3 cellular contexts compared by ENCODE assay signal in genomic region chr20:17959257-17959627, GRCh38.
TF ChIP-seq lines count a peak whose summit lies in the region.

No MANE protein-coding gene starts in this region.

TF ChIP-seq in SK-N-SH, 30 proteins besides CTCF, POLR2A, EP300 and RAD21:
- TF ChIP-seq GABPA (IDR thresholded peaks at IDR 0.05; ENCODE audit: low read depth) (no peak), FOXM1 (IDR thresholded peaks at IDR 0.05; ENCODE audit: low read depth) (no peak), SIN3A (IDR thresholded peaks at IDR 0.05; ENCODE audit: borderline replicate concordance, low read depth, low read length) (no peak), FOXJ3 (CRISPR knock-in tag; IDR thresholded peaks at IDR 0.05) (no peak), MXI1 (IDR thresholded peaks at IDR 0.05; ENCODE audit: low read depth, low read length) (no peak), RXRA (IDR thresholded peaks at IDR 0.05; ENCODE audit: borderline replicate concordance, low read depth) (no peak), TAF1 (IDR thresholded peaks at IDR 0.05; ENCODE audit: borderline replicate concordance, low read depth, low read length) (no peak), RCOR1 (IDR thresholded peaks at IDR 0.05; ENCODE audit: low read length) (no peak), FOSL2 (IDR thresholded peaks at IDR 0.05; ENCODE audit: borderline replicate concordance, low read depth) (no peak), GATA2 (CRISPR knock-in tag; IDR thresholded peaks at IDR 0.05) (no peak), YY1 (IDR thresholded peaks at IDR 0.05; ENCODE audit: low read depth) (no peak)

TF ChIP-seq in SK-N-SH treated with all-trans-retinoic acid at 6 μM for 48 hours, 23 proteins besides CTCF, POLR2A, EP300 and RAD21:
- no peak for TF ChIP-seq GLIS3 (CRISPR knock-in tag; IDR thresholded peaks at IDR 0.05)
- no peak for TF ChIP-seq PPARA (CRISPR knock-in tag; IDR thresholded peaks at IDR 0.05; ENCODE audit: borderline replicate concordance)
- TF ChIP-seq BACH2 (CRISPR knock-in tag; IDR thresholded peaks at IDR 0.05; ENCODE audit: borderline replicate concordance) = no peak
- TF ChIP-seq, protein P1, sequence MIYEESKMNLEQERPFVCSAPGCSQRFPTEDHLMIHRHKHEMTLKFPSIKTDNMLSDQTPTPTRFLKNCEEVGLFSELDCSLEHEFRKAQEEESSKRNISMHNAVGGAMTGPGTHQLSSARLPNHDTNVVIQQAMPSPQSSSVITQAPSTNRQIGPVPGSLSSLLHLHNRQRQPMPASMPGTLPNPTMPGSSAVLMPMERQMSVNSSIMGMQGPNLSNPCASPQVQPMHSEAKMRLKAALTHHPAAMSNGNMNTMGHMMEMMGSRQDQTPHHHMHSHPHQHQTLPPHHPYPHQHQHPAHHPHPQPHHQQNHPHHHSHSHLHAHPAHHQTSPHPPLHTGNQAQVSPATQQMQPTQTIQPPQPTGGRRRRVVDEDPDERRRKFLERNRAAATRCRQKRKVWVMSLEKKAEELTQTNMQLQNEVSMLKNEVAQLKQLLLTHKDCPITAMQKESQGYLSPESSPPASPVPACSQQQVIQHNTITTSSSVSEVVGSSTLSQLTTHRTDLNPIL (CRISPR knock-in tag; IDR thresholded peaks at IDR 0.05; ENCODE audit: low read depth) = no peak
- no peak for TF ChIP-seq ARNTL (CRISPR knock-in tag; IDR thresholded peaks at IDR 0.05; ENCODE audit: borderline replicate concordance, low read depth)
- TF ChIP-seq OSR1 (CRISPR knock-in tag; IDR thresholded peaks at IDR 0.05) = no peak
- no peak for TF ChIP-seq ZNF70 (CRISPR knock-in tag; IDR thresholded peaks at IDR 0.05)
- TF ChIP-seq TOX (CRISPR knock-in tag; IDR thresholded peaks at IDR 0.05; ENCODE audit: borderline replicate concordance) = no peak
- TF ChIP-seq, protein P2, sequence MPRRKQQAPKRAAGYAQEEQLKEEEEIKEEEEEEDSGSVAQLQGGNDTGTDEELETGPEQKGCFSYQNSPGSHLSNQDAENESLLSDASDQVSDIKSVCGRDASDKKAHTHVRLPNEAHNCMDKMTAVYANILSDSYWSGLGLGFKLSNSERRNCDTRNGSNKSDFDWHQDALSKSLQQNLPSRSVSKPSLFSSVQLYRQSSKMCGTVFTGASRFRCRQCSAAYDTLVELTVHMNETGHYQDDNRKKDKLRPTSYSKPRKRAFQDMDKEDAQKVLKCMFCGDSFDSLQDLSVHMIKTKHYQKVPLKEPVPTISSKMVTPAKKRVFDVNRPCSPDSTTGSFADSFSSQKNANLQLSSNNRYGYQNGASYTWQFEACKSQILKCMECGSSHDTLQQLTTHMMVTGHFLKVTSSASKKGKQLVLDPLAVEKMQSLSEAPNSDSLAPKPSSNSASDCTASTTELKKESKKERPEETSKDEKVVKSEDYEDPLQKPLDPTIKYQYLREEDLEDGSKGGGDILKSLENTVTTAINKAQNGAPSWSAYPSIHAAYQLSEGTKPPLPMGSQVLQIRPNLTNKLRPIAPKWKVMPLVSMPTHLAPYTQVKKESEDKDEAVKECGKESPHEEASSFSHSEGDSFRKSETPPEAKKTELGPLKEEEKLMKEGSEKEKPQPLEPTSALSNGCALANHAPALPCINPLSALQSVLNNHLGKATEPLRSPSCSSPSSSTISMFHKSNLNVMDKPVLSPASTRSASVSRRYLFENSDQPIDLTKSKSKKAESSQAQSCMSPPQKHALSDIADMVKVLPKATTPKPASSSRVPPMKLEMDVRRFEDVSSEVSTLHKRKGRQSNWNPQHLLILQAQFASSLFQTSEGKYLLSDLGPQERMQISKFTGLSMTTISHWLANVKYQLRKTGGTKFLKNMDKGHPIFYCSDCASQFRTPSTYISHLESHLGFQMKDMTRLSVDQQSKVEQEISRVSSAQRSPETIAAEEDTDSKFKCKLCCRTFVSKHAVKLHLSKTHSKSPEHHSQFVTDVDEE (CRISPR knock-in tag; IDR thresholded peaks at IDR 0.05) = no peak
- TF ChIP-seq ZC3H10 (CRISPR knock-in tag; IDR thresholded peaks at IDR 0.05) = no peak
- TF ChIP-seq, protein P3, sequence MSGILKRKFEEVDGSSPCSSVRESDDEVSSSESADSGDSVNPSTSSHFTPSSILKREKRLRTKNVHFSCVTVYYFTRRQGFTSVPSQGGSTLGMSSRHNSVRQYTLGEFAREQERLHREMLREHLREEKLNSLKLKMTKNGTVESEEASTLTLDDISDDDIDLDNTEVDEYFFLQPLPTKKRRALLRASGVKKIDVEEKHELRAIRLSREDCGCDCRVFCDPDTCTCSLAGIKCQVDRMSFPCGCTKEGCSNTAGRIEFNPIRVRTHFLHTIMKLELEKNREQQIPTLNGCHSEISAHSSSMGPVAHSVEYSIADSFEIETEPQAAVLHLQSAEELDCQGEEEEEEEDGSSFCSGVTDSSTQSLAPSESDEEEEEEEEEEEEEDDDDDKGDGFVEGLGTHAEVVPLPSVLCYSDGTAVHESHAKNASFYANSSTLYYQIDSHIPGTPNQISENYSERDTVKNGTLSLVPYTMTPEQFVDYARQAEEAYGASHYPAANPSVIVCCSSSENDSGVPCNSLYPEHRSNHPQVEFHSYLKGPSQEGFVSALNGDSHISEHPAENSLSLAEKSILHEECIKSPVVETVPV (CRISPR knock-in tag; IDR thresholded peaks at IDR 0.05) = no peak
- TF ChIP-seq ZFP3 (CRISPR knock-in tag; IDR thresholded peaks at IDR 0.05) = no peak
- no peak for TF ChIP-seq ESRRG (CRISPR knock-in tag; IDR thresholded peaks at IDR 0.05)
- no peak for TF ChIP-seq PATZ1 (CRISPR knock-in tag; IDR thresholded peaks at IDR 0.05; ENCODE audit: borderline replicate concordance)

TF ChIP-seq in endothelial cell of umbilical vein, 7 proteins besides CTCF, POLR2A, EP300 and RAD21:
- TF ChIP-seq GATA2 (IDR thresholded peaks at IDR 0.05; ENCODE audit: insufficient read depth, insufficient read length, low read depth, low read length) (no peak), MYC (IDR thresholded peaks at IDR 0.05; ENCODE audit: low read depth, low read length) (no peak), JUN (IDR thresholded peaks at IDR 0.05; ENCODE audit: borderline replicate concordance, insufficient read depth, insufficient read length, low read depth) (no peak), EZH2 (IDR thresholded peaks at IDR 0.05; ENCODE audit: borderline replicate concordance, low read depth, low read length, severe bottlenecking) (no peak), FOS (IDR thresholded peaks at IDR 0.05; ENCODE audit: borderline replicate concordance, insufficient read depth, low read length) (no peak), MAX (IDR thresholded peaks at IDR 0.05; ENCODE audit: insufficient read depth, insufficient read length) (no peak), POLR2AphosphoS5 (IDR thresholded peaks at IDR 0.05; ENCODE audit: insufficient read depth, low read depth, low read length) (no peak)
